ENCODE assay signal across 15 cellular contexts in genomic region chr16:85606920-85607319, GRCh38. TPM values are rescaled to one million over a fixed set of nuclear protein-coding genes. Genes with fewer than 3 reads are reported as not detected.
DNase-seq lines count a peak whose midpoint lies in the region; ATAC-seq, FAIRE-seq and TF ChIP-seq lines count a peak whose summit lies in the region.
"Had no signal": no experiment of that assay in that cellular context is flagged by ENCODE, and none has a peak within 500 bp of the region (broad histone marks: within the 10 kb centered on the region; RNA-seq: fewer than 3 reads in every experiment).

No MANE protein-coding gene starts in this region.

- H3K4me3 ChIP-seq in OCI-LY3 (ENCODE audit: low read length) (peak overlapping the region; percentile 24; the same call in 1 of the 2 replicates), spleen (peak overlapping the region in 1 of 8 donors; percentile 1), mammary epithelial cell (replicated peaks in 1 of 3; ENCODE audit: insufficient read depth in 1 of 3, low read depth in 2 of 3, low read length in 3 of 3) (no peak overlapping the region)
- H3K4me3 ChIP-seq: upper lobe of left lung had no signal

- dilution Hi-C loops in mammary epithelial cell (cut with HindIII; ENCODE audit: low sequenced_read_pairs), result no loop called here

- H3K4me2 ChIP-seq in OCI-LY3 (ENCODE audit: low read length) (peak overlapping the region; percentile 54), mammary epithelial cell (ENCODE audit: insufficient read depth, low read depth, low read length) (no peak overlapping the region)

- WGBS in spleen, 5 donors, result 41 to 54% (median 52%) methylated on average over 6 of the region's 6 CpGs
- WGBS in mammary epithelial cell (ENCODE audit: low coverage, missing lambda C conversion rate), result 91% methylated on average over 6 of the region's 6 CpGs

- CTCF ChIA-PET in mammary epithelial cell (lab: Charles Lee; ENCODE audit: low non-redundant PET), result no interaction called here

- TF ChIP-seq CTCF in OCI-LY3 (IDR thresholded peaks at IDR 0.05; ENCODE audit: low read depth, low read length) (no peak), spleen (IDR thresholded peaks at IDR 0.05 in 8 of 11, conservative IDR thresholded peaks at IDR 0.05 in 3 of 11) (no peak), mammary epithelial cell (conservative IDR thresholded peaks at IDR 0.05 in 1 of 2, IDR thresholded peaks at IDR 0.05 in 1 of 2; ENCODE audit: extremely low read depth in 1 of 2, insufficient read depth in 1 of 2, low read depth in 1 of 2, low read length in 2 of 2) (no peak)

- H3K9ac ChIP-seq in OCI-LY3 (ENCODE audit: low read length), result no peak overlapping the region
- H3K9ac ChIP-seq in mammary epithelial cell (ENCODE audit: insufficient read depth, low read length), result no peak overlapping the region

- peak; percentile 26 for DNase-seq in DMS153 treated with DMSO at 0.1 percent for 48 hours (lab: John Stamatoyannopoulos, UW; ENCODE audit: unreplicated experiment)
- DNase-seq in DMS153 (lab: John Stamatoyannopoulos, UW), result no peak
- no peak for DNase-seq in left colon
- DNase-seq in spleen, result no peak
- no peak for DNase-seq in GM19239 (ENCODE audit: insufficient read length, low spot score)
- no peak for DNase-seq in mammary epithelial cell
- DNase-seq: 8988T, Calu3, foreskin keratinocyte, NCI-H2029 treated with DMSO at 0.1 percent for 48 hours, OCI-M1 had no signal

- peak; percentile 36 for ATAC-seq in left colon
- ATAC-seq in GM21447 (IDR thresholded peaks at IDR 0.05; ENCODE audit: unreplicated experiment), result no peak
- ATAC-seq: foreskin keratinocyte had no signal

- H3K27me3 ChIP-seq in OCI-LY3 (ENCODE audit: low read depth, low read length) (peaks cover 10% of the 10 kb centered on the region), spleen (replicated peaks in 1 of 7) (peaks cover 0 to 9% (median 0%) of the 10 kb centered on the region in 7 donors), mammary epithelial cell (ENCODE audit: insufficient read depth, low read length) (no peaks in the 10 kb centered on the region)
- H3K27me3 ChIP-seq: upper lobe of left lung had no signal

- in situ Hi-C loops in mammary epithelial cell (cut with MboI; ENCODE audit: low sequenced_read_pairs in 2 of 2), result loop anchor here (10.0 to 25.0 kb wide), 5 partner anchors 182 to 470 kb away; no protein-coding TSS in a partner anchor

- peaks cover 33% of the 10 kb centered on the region; the same call in 1 of the 2 replicates for H3K79me2 ChIP-seq in OCI-LY3 (ENCODE audit: low read length)
- H3K79me2 ChIP-seq in mammary epithelial cell (ENCODE audit: insufficient read depth, low read length), result no peaks in the 10 kb centered on the region

- peaks cover 3% of the 10 kb centered on the region for H3K36me3 ChIP-seq in OCI-LY3 (replicated peaks; ENCODE audit: low read depth, low read length)
- no peaks in the 10 kb centered on the region for H3K36me3 ChIP-seq in spleen
- H3K36me3 ChIP-seq in mammary epithelial cell (ENCODE audit: insufficient read depth, low read length), result no peaks in the 10 kb centered on the region
- H3K36me3 ChIP-seq: upper lobe of left lung had no signal

- H3K9me3 ChIP-seq in OCI-LY3 (ENCODE audit: insufficient read depth, low read length) (no peaks in the 10 kb centered on the region), spleen (no peaks in the 10 kb centered on the region), mammary epithelial cell (replicated peaks; ENCODE audit: insufficient read depth, low read length) (no peaks in the 10 kb centered on the region)
- H3K9me3 ChIP-seq: upper lobe of left lung had no signal

- TF ChIP-seq POLR2A in spleen (IDR thresholded peaks at IDR 0.05), result no peak

- H4K20me1 ChIP-seq in OCI-LY3 (ENCODE audit: insufficient read depth, low read length) (peaks cover 81% of the 10 kb centered on the region), mammary epithelial cell (ENCODE audit: insufficient read depth, low read length) (peaks cover 2% of the 10 kb centered on the region)

- H3K27ac ChIP-seq in OCI-LY3 (ENCODE audit: low read length) (no peak overlapping the region), spleen (peak overlapping the region in 7 of 8 donors; percentile 6 to 68 (median 44)), mammary epithelial cell (ENCODE audit: insufficient read depth, low read depth, low read length) (no peak overlapping the region)
- H3K27ac ChIP-seq: foreskin keratinocyte had no signal

- BruUV-seq in mammary epithelial cell (replicated peaks; lab: Mats Ljungman, UMichigan), result no TSS peak

- H3K4me1 ChIP-seq in OCI-LY3 (ENCODE audit: low read length), result peaks cover 19% of the 10 kb centered on the region
- H3K4me1 ChIP-seq in spleen, result peaks cover 49 to 96% (median 85%) of the 10 kb centered on the region in 6 donors
- H3K4me1 ChIP-seq in mammary epithelial cell (ENCODE audit: insufficient read depth, low read length), result peaks cover 15% of the 10 kb centered on the region

- intact Hi-C loops in left colon (cut with DNase I, micrococcal nuclease), result no loop called here
- intact Hi-C loops in spleen (cut with DNase I; ENCODE audit: low total_unique reads), result loop anchor here (5.0 kb wide), 1 partner anchor 50 kb away; no protein-coding TSS in a partner anchor
- intact Hi-C loops in mammary epithelial cell (cut with micrococcal nuclease), result no loop called here

- no peak overlapping the region for H2AFZ ChIP-seq in OCI-LY3 (ENCODE audit: low read depth, low read length)
- H2AFZ ChIP-seq in mammary epithelial cell (ENCODE audit: low read depth, low read length), result no peak overlapping the region

- no peak for FAIRE-seq in GM19239 (lab: Jason Lieb, UNC)
- FAIRE-seq: keratinocyte had no signal

RNA-seq across cellular contexts. Expression of gene GSE1, which starts 6.2 kb away (rescaled TPM):
- total RNA-seq in left colon (100 to 1,000 TPM in 1 of 2 donors, 10 to 100 TPM in 1; 94.7 to 110 TPM), spleen (100 to 1,000 TPM in 1 of 7 donors, 10 to 100 TPM in 6; 79.8 to 121 (median 91.4) TPM), mammary epithelial cell (10 to 100 TPM; 19.3 to 24.3 TPM)
- polyA plus RNA-seq in spleen (10 to 100 TPM in 1 of 3 donors, 1 to 10 TPM in 2; 7.4 to 23.2 (median 9.2) TPM), mammary epithelial cell (5.2 TPM)
- polyA minus RNA-seq in mammary epithelial cell, result 8.5 TPM

Comparison
In these comparisons a context has a peak if more than half of its experiments do, and no peak if none do; other contexts are left out.
1. H3K27ac ChIP-seq: peak in spleen (7 of 8); none in OCI-LY3 (single experiment) and mammary epithelial cell (single experiment).